1 cellular context compared by ENCODE assay signal in genomic region chr18:2411381-2411977, GRCh38.
TF ChIP-seq lines count a peak whose summit lies in the region.

No MANE protein-coding gene starts in this region.

TF ChIP-seq in SK-N-SH, 30 proteins besides CTCF, POLR2A, EP300 and RAD21 (continued from another document):
- TF ChIP-seq REST (IDR thresholded peaks at IDR 0.05; ENCODE audit: low read depth, low read length) = no peak
- TF ChIP-seq NRF1 (IDR thresholded peaks at IDR 0.05; ENCODE audit: low read depth, low read length) = no peak
- TF ChIP-seq PBX3 (IDR thresholded peaks at IDR 0.05) = peak; percentile 62
- 0 out of 2 replicates have a peak, but pooled peaks have one; percentile 33 for TF ChIP-seq RXRA (IDR thresholded peaks at IDR 0.05; ENCODE audit: borderline replicate concordance, low read depth)
- peak; percentile 78 for TF ChIP-seq TCF12 (IDR thresholded peaks at IDR 0.05)
- TF ChIP-seq GABPA (IDR thresholded peaks at IDR 0.05; ENCODE audit: low read depth) = no peak
- peak; percentile 58; the same call in 1 of the 2 replicates for TF ChIP-seq ELF1 (IDR thresholded peaks at IDR 0.05)
- no peak for TF ChIP-seq IRF3 (IDR thresholded peaks at IDR 0.05; ENCODE audit: low read depth, low read length)
- no peak for TF ChIP-seq SMC3 (IDR thresholded peaks at IDR 0.05; ENCODE audit: low read depth, low read length)
- no peak for TF ChIP-seq USF2 (IDR thresholded peaks at IDR 0.05; ENCODE audit: borderline replicate concordance, low read depth, low read length)
- peak; percentile 42; the same call in 1 of the 2 replicates for TF ChIP-seq TEAD4 (IDR thresholded peaks at IDR 0.05; ENCODE audit: borderline replicate concordance, insufficient read depth)
- peak; percentile 85 for TF ChIP-seq FOSL2 (IDR thresholded peaks at IDR 0.05; ENCODE audit: borderline replicate concordance, low read depth)
- 0 out of 2 replicates have a peak, but pooled peaks have one; percentile 38 for TF ChIP-seq MEF2A (IDR thresholded peaks at IDR 0.05; ENCODE audit: borderline replicate concordance, low read depth)
- no peak for TF ChIP-seq CHD2 (IDR thresholded peaks at IDR 0.05; ENCODE audit: low read length, partially characterized antibody)
- no peak for TF ChIP-seq POLR2AphosphoS5 (IDR thresholded peaks at IDR 0.05; ENCODE audit: low read depth, low read length)
- peak; percentile 87 for TF ChIP-seq JUND (IDR thresholded peaks at IDR 0.05)
